In the genomic region with DNA sequence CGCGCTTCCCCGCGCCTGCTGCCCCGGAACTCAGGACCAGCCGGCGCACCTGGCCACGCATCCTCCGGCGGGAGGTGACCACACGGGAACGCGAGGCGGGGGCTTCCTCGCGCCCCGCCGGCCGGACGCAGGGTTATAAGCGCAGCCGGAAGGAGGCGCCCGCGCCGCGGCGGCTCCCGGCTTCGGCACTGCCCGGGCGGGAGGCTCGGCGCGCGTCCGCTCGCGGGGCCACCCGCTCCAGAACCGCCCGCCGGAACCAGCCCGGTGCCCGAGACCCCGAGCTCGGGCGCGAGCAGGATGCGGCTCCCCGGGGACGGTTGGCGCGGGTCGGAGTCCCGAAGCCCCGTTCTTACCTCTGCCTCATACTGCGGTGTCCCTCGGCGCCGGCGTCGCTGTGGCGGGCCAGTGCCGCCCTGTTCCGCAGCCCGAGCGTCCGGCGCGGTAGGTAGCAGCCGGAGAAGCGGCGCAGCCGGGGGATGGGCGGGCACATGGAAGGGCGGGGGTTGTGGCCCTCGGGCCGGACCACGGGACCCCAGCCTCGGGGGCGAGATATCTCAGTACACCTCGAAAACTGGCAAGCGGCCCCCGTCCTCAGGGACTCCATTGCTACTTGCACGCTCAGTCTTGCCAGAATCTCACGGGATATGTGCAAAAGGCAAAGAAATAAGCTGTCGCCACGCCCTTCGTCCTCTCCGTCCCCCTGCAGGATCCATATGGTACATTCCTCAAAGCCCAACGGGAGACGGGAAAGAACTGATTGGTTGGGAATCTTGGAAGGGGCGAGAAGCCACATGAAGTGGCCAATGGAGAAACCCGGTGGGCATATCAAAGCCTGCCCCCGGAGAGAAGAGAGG, we compare ENCODE assay signal across 8 cellular contexts. TPM values are rescaled to one million over a fixed set of nuclear protein-coding genes. Genes with fewer than 3 reads are reported as not detected.
DNase-seq lines count a peak whose midpoint lies in the region; ATAC-seq and TF ChIP-seq lines count a peak whose summit lies in the region.

No MANE protein-coding gene starts in this region.

- no peaks in the 10 kb centered on the region for H3K36me3 ChIP-seq in kidney epithelial cell (ENCODE audit: control insufficient read depth, insufficient read depth, low read length)

- peaks cover 40% of the 10 kb centered on the region for H3K4me1 Mint-ChIP-seq in activated CD4-positive, alpha-beta T cell treated with anti-CD3 and anti-CD28 coated beads, Interleukin-2, amount 10 ng/mL, durations not matched to agents 24 days and 14 days

- no peaks in the 10 kb centered on the region for H3K27me3 ChIP-seq in kidney epithelial cell (ENCODE audit: control insufficient read depth, insufficient read depth, low read length)

- TF ChIP-seq CTCF in coronary artery (IDR thresholded peaks at IDR 0.05) (peak; percentile 30), kidney epithelial cell (IDR thresholded peaks at IDR 0.05; ENCODE audit: insufficient read depth, low read length, poor library complexity, severe bottlenecking) (peak; percentile 11)

- H3K27ac Mint-ChIP-seq in activated CD4-positive, alpha-beta T cell treated with anti-CD3 and anti-CD28 coated beads, Interleukin-2, amount 10 ng/mL, durations not matched to agents 24 days and 14 days, result peak overlapping the region; percentile 89

- peaks cover 2% of the 10 kb centered on the region for H3K36me3 Mint-ChIP-seq in activated CD4-positive, alpha-beta T cell treated with anti-CD3 and anti-CD28 coated beads, Interleukin-2, amount 10 ng/mL, durations not matched to agents 24 days and 14 days (ENCODE audit: low read depth)

- H3K27ac ChIP-seq in coronary artery, result peak overlapping the region; percentile 83 to 96

- H3K4me3 ChIP-seq in coronary artery (peak overlapping the region; percentile 98), kidney epithelial cell (ENCODE audit: low read depth, low read length) (peak overlapping the region; percentile 85)

- ATAC-seq in HG03469 (IDR thresholded peaks at IDR 0.05; ENCODE audit: unreplicated experiment), result peak; percentile 26
- ATAC-seq in HG03139 (IDR thresholded peaks at IDR 0.05; ENCODE audit: unreplicated experiment), result no peak

- peak overlapping the region; percentile 85 for H3K4me3 Mint-ChIP-seq in activated CD4-positive, alpha-beta T cell treated with anti-CD3 and anti-CD28 coated beads, Interleukin-2, amount 10 ng/mL, durations not matched to agents 24 days and 14 days

- H3K9me3 Mint-ChIP-seq in activated CD4-positive, alpha-beta T cell treated with anti-CD3 and anti-CD28 coated beads, Interleukin-2, amount 10 ng/mL, durations not matched to agents 24 days and 14 days, result no peaks in the 10 kb centered on the region

- H3K27me3 Mint-ChIP-seq in activated CD4-positive, alpha-beta T cell treated with anti-CD3 and anti-CD28 coated beads, Interleukin-2, amount 10 ng/mL, durations not matched to agents 24 days and 14 days, result peaks cover 22% of the 10 kb centered on the region

- DNase-seq in DMS114 treated with DMSO at 0.1 percent for 48 hours (lab: John Stamatoyannopoulos, UW; ENCODE audit: unreplicated experiment) (peak; percentile 94), NCI-H526 (lab: John Stamatoyannopoulos, UW) (peak; percentile 94), coronary artery (ENCODE audit: low spot score) (peak; percentile 92), kidney epithelial cell (ENCODE audit: low read depth) (peak; percentile 90)
- DNase-seq in activated CD4-positive, alpha-beta T cell treated with anti-CD3 and anti-CD28 coated beads, Interleukin-2, amount 10 ng/mL, durations not matched to agents 24 days and 14 days, result peak; percentile 91
- DNase-seq in stimulated activated CD4-positive, alpha-beta T cell treated with anti-CD3 and anti-CD28 coated beads, Interleukin-12 subunit alpha, Interleukin-12 subunit beta, amount 100 ng/mL, for 4 hours, result peak; percentile 71

- intact Hi-C loops in activated CD4-positive, alpha-beta T cell treated with anti-CD3 and anti-CD28 coated beads, Interleukin-2, amount 10 ng/mL, durations not matched to agents 24 days and 14 days (cut with micrococcal nuclease), result loop anchor here (2.0 kb wide), 1 partner anchor 76 kb away; the partner anchor contains the start of gene PEX26

RNA-seq across cellular contexts. Expression of gene MICAL3, which starts 23.1 kb away (rescaled TPM):
- total RNA-seq in activated CD4-positive, alpha-beta T cell treated with anti-CD3 and anti-CD28 coated beads, Interleukin-2, amount 10 ng/mL, durations not matched to agents 24 days and 14 days, result 47.0 and 51.2 TPM in 2 replicates
- 38.9 and 53.1 TPM in 2 replicates for total RNA-seq in kidney epithelial cell
